1 cellular context compared by ENCODE assay signal in genomic region chr17:41301916-41302901, GRCh38.
TF ChIP-seq lines count a peak whose summit lies in the region.

TSS of gene KRTAP29-1 (minus strand) at chr17:41302851. CDS start at chr17:41302851, 0 bp downstream.

TF ChIP-seq in GM23338, 12 proteins besides CTCF, POLR2A, EP300 and RAD21:
- no peak for TF ChIP-seq ZNF462 (CRISPR knock-in tag; IDR thresholded peaks at IDR 0.05)
- no peak for TF ChIP-seq NANOG (IDR thresholded peaks at IDR 0.05; ENCODE audit: borderline replicate concordance)
- no peak for TF ChIP-seq CREB1 (CRISPR knock-in tag; IDR thresholded peaks at IDR 0.05; ENCODE audit: low read depth)
- TF ChIP-seq REST (IDR thresholded peaks at IDR 0.05; ENCODE audit: unreplicated experiment) = no peak
- TF ChIP-seq EZH2 (IDR thresholded peaks at IDR 0.05; ENCODE audit: low read depth, unreplicated experiment) = no peak
- no peak for TF ChIP-seq ZNF114 (CRISPR knock-in tag; IDR thresholded peaks at IDR 0.05)
- no peak for TF ChIP-seq STAT1 (IDR thresholded peaks at IDR 0.05; ENCODE audit: unreplicated experiment)
- no peak for TF ChIP-seq JUNB (IDR thresholded peaks at IDR 0.05; ENCODE audit: unreplicated experiment)
- TF ChIP-seq POLR2AphosphoS5 (IDR thresholded peaks at IDR 0.05; ENCODE audit: low read depth) = no peak
- no peak for TF ChIP-seq ETS1 (IDR thresholded peaks at IDR 0.05)
